2 cellular contexts compared by ENCODE assay signal in the genomic region with DNA sequence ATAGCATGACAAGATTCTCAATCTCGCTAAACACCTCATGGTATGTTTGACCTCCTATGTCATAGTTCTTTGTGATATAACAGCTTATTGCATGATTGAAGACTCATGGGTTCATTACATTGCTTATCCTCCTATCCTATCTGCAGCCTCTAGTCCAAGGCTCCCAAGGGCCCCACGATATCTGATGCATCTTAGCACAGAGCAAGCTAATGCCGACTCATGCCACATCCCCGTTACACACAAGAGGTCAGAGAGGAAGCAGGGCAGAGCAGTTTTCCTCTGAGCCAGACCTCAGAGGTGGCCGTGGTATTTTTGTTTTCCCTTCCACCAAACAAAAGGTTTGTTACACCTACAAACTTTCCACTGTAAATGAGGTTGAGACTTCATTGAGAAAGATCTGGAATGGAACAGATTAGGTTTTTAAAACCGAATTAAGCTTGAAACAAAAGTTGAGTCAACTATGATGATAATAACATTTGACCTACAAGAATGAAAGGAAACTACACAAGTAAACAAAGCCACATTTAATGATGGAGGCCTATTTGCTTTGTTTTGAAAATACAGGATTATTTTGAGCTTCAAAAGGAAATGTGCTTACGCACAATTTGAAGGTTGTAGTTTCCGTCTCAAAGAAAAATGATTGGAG.
TF ChIP-seq lines count a peak whose summit lies in the region.

No MANE protein-coding gene starts in this region.

TF ChIP-seq in liver, 16 proteins besides CTCF, POLR2A, EP300 and RAD21:
- TF ChIP-seq, protein P1, sequence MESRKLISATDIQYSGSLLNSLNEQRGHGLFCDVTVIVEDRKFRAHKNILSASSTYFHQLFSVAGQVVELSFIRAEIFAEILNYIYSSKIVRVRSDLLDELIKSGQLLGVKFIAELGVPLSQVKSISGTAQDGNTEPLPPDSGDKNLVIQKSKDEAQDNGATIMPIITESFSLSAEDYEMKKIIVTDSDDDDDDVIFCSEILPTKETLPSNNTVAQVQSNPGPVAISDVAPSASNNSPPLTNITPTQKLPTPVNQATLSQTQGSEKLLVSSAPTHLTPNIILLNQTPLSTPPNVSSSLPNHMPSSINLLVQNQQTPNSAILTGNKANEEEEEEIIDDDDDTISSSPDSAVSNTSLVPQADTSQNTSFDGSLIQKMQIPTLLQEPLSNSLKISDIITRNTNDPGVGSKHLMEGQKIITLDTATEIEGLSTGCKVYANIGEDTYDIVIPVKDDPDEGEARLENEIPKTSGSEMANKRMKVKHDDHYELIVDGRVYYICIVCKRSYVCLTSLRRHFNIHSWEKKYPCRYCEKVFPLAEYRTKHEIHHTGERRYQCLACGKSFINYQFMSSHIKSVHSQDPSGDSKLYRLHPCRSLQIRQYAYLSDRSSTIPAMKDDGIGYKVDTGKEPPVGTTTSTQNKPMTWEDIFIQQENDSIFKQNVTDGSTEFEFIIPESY (IDR thresholded peaks at IDR 0.05) = no peak
- peak; percentile 45 for TF ChIP-seq NR2F2 (IDR thresholded peaks at IDR 0.05)

TF ChIP-seq in SK-N-SH treated with all-trans-retinoic acid at 6 μM for 48 hours, 23 proteins besides CTCF, POLR2A, EP300 and RAD21 (continued from another document):
- TF ChIP-seq, protein P2, sequence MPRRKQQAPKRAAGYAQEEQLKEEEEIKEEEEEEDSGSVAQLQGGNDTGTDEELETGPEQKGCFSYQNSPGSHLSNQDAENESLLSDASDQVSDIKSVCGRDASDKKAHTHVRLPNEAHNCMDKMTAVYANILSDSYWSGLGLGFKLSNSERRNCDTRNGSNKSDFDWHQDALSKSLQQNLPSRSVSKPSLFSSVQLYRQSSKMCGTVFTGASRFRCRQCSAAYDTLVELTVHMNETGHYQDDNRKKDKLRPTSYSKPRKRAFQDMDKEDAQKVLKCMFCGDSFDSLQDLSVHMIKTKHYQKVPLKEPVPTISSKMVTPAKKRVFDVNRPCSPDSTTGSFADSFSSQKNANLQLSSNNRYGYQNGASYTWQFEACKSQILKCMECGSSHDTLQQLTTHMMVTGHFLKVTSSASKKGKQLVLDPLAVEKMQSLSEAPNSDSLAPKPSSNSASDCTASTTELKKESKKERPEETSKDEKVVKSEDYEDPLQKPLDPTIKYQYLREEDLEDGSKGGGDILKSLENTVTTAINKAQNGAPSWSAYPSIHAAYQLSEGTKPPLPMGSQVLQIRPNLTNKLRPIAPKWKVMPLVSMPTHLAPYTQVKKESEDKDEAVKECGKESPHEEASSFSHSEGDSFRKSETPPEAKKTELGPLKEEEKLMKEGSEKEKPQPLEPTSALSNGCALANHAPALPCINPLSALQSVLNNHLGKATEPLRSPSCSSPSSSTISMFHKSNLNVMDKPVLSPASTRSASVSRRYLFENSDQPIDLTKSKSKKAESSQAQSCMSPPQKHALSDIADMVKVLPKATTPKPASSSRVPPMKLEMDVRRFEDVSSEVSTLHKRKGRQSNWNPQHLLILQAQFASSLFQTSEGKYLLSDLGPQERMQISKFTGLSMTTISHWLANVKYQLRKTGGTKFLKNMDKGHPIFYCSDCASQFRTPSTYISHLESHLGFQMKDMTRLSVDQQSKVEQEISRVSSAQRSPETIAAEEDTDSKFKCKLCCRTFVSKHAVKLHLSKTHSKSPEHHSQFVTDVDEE (CRISPR knock-in tag; IDR thresholded peaks at IDR 0.05) = no peak
- TF ChIP-seq ZC3H10 (CRISPR knock-in tag; IDR thresholded peaks at IDR 0.05) (no peak), TOX (CRISPR knock-in tag; IDR thresholded peaks at IDR 0.05; ENCODE audit: borderline replicate concordance) (no peak), SNAI2 (CRISPR knock-in tag; IDR thresholded peaks at IDR 0.05) (no peak)
- TF ChIP-seq, protein P3, sequence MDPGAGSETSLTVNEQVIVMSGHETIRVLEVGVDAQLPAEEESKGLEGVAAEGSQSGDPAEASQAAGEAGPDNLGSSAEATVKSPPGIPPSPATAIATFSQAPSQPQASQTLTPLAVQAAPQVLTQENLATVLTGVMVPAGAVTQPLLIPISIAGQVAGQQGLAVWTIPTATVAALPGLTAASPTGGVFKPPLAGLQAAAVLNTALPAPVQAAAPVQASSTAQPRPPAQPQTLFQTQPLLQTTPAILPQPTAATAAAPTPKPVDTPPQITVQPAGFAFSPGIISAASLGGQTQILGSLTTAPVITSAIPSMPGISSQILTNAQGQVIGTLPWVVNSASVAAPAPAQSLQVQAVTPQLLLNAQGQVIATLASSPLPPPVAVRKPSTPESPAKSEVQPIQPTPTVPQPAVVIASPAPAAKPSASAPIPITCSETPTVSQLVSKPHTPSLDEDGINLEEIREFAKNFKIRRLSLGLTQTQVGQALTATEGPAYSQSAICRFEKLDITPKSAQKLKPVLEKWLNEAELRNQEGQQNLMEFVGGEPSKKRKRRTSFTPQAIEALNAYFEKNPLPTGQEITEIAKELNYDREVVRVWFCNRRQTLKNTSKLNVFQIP (CRISPR knock-in tag; IDR thresholded peaks at IDR 0.05; ENCODE audit: borderline replicate concordance, low read depth) = no peak
